ENCODE assay signal across 9 cellular contexts in genomic region chr11:61609970-61610347, GRCh38. TPM values are rescaled to one million over a fixed set of nuclear protein-coding genes. Genes with fewer than 3 reads are reported as not detected.
DNase-seq lines count a peak whose midpoint lies in the region; ATAC-seq, FAIRE-seq and TF ChIP-seq lines count a peak whose summit lies in the region.
"Had no signal": no experiment of that assay in that cellular context is flagged by ENCODE, and none has a peak within 500 bp of the region (broad histone marks: within the 10 kb centered on the region; RNA-seq: fewer than 3 reads in every experiment).

No MANE protein-coding gene starts in this region.

- CTCF ChIA-PET in Caco-2 (lab: Charles Lee) (interaction anchor here (0.6 to 1.5 kb wide), 8 partner anchors 8 to 43 kb away, joined by 3 to 7 read pairs (median 3); no protein-coding TSS in a partner anchor), K562 (lab: Yijun Ruan, JAX; ENCODE audit: low intra/inter-chr PET ratio) (no interaction called here)

- peaks cover 5% of the 10 kb centered on the region for H3K36me3 Mint-ChIP-seq in Caco-2 (ENCODE audit: insufficient read depth, unreplicated experiment)
- H3K36me3 Mint-ChIP-seq in immature natural killer cell, result no peaks in the 10 kb centered on the region

- H4K20me1 ChIP-seq in K562 (replicated peaks; ENCODE audit: control insufficient read depth, insufficient read depth, low read length), result peaks cover 14% of the 10 kb centered on the region

- no peak overlapping the region for H3K18ac ChIP-seq in mesendoderm (ENCODE audit: low read length)

- H2BK5ac ChIP-seq in mesendoderm (ENCODE audit: low read length), result peak overlapping the region; percentile 32

- BruUV-seq in Caco-2 (replicated peaks; lab: Mats Ljungman, UMichigan) (no TSS peak), K562 (replicated peaks; lab: Mats Ljungman, UMichigan) (no TSS peak)

- H3K4me1 ChIP-seq in Caco-2 (peaks cover 37% of the 10 kb centered on the region), K562 (replicated peaks in 1 of 2; ENCODE audit: control insufficient read depth in 2 of 2, insufficient read depth in 2 of 2, low read length in 2 of 2) (no peaks in the 10 kb centered on the region; a peak in 1 of 5 replicates), mesendoderm (ENCODE audit: control insufficient read depth, low read depth, low read length) (peaks cover 2% of the 10 kb centered on the region)

- H3K4me2 ChIP-seq in K562 (ENCODE audit: insufficient read depth, low read length) (no peak overlapping the region), mesendoderm (ENCODE audit: low read length) (no peak overlapping the region)

- no peak overlapping the region for H3K4me3 ChIP-seq in Caco-2 (ENCODE audit: low read depth, low read length)
- H3K4me3 ChIP-seq in K562, result no peak overlapping the region
- H3K4me3 ChIP-seq in mesendoderm (ENCODE audit: low read length), result no peak overlapping the region

- no peak overlapping the region for H2BK120ac ChIP-seq in mesendoderm (ENCODE audit: low read depth, low read length)

- no peak for TF ChIP-seq EP300 in K562 (IDR thresholded peaks at IDR 0.05; ENCODE audit: low read length)

- WGBS in K562 (ENCODE audit: insufficient coverage, low coverage, missing lambda C conversion rate), result 4% methylated on average over 6 of the region's 6 CpGs
- no CpG with 5 or more reads among the region's 6 CpGs for WGBS in mesendoderm (ENCODE audit: extremely low coverage, insufficient coverage, low lambda C conversion rate)

- intact Hi-C loops in Caco-2 (cut with micrococcal nuclease; ENCODE audit: unreplicated experiment) (loop anchor here (1.0 to 2.0 kb wide), 5 partner anchors 9 to 43 kb away; partner anchors contain the start of gene SYT7), K562 (cut with micrococcal nuclease) (no loop called here)

- TF ChIP-seq POLR2A in K562 (conservative IDR thresholded peaks at IDR 0.05), result no peak

- TF ChIP-seq RAD21 in K562 (CRISPR knock-in tag; conservative IDR thresholded peaks at IDR 0.05 in 1 of 2, IDR thresholded peaks at IDR 0.05 in 1 of 2), result no peak

- H3K27me3 ChIP-seq in Caco-2 (replicated peaks; ENCODE audit: control insufficient read depth, insufficient read depth, low read length) (no peaks in the 10 kb centered on the region), K562 (ENCODE audit: control insufficient read depth in 2 of 2, insufficient read depth in 2 of 2, low read length in 2 of 2) (peaks cover 8 to 80% of the 10 kb centered on the region in 2 experiments; a peak in 3 of 5 replicates), mesendoderm (ENCODE audit: insufficient read depth, low read length, poor library complexity) (no peaks in the 10 kb centered on the region)

- H2AK5ac ChIP-seq in mesendoderm (ENCODE audit: low read length), result no peak overlapping the region

- no peak overlapping the region for H4K8ac ChIP-seq in mesendoderm (ENCODE audit: low read depth, low read length)

- H4K5ac ChIP-seq in mesendoderm (ENCODE audit: low read length), result no peak overlapping the region

- in situ Hi-C loops in K562 (cut with MboI), result no loop called here

- peak overlapping the region; percentile 62 for H3K56ac ChIP-seq in mesendoderm (ENCODE audit: low read length)

- H3K79me2 ChIP-seq in K562 (ENCODE audit: control insufficient read depth, insufficient read depth, low read length), result no peaks in the 10 kb centered on the region
- no peaks in the 10 kb centered on the region for H3K79me2 ChIP-seq in mesendoderm (ENCODE audit: control insufficient read depth, insufficient read depth, low read length)

- no peak overlapping the region for H2AFZ ChIP-seq in K562 (ENCODE audit: low read depth, low read length)

- POLR2A ChIA-PET in Caco-2 (lab: Charles Lee) (no interaction called here), K562 (lab: Yijun Ruan, JAX) (interaction anchor here (0.6 kb wide), 1 partner anchor 38 kb away, joined by 4 read pairs; no protein-coding TSS in a partner anchor)

- H3K4me3 Mint-ChIP-seq in Caco-2 (ENCODE audit: unreplicated experiment), result peak overlapping the region; percentile 61
- no peak overlapping the region for H3K4me3 Mint-ChIP-seq in immature natural killer cell
- H3K4me3 Mint-ChIP-seq: activated T-cell treated with anti-CD3 and anti-CD28 coated beads, Interleukin-2, amount 50 U/mL, for 72 hours had no signal

- H3K27ac ChIP-seq in K562 (ENCODE audit: extremely low read depth, low read depth, low read length) (no peak overlapping the region), mesendoderm (ENCODE audit: low read depth, low read length) (no peak overlapping the region)

- no peaks in the 10 kb centered on the region for H3K9me3 Mint-ChIP-seq in Caco-2 (ENCODE audit: unreplicated experiment)
- H3K9me3 Mint-ChIP-seq in immature natural killer cell, result no peaks in the 10 kb centered on the region
- H3K9me3 Mint-ChIP-seq: activated T-cell treated with anti-CD3 and anti-CD28 coated beads, Interleukin-2, amount 50 U/mL, for 72 hours had no signal

- H2BK15ac ChIP-seq in mesendoderm (replicated peaks; ENCODE audit: low read depth), result no peak overlapping the region

- H3K4me1 Mint-ChIP-seq in Caco-2 (ENCODE audit: low read depth, unreplicated experiment) (peaks cover 22% of the 10 kb centered on the region), immature natural killer cell (no peaks in the 10 kb centered on the region)

- H3K9ac ChIP-seq in K562 (ENCODE audit: insufficient read depth in 1 of 2, low read depth in 2 of 2, low read length in 2 of 2) (no peak overlapping the region; a peak in 1 of 4 replicates), mesendoderm (ENCODE audit: low read length) (no peak overlapping the region)

- no peak for FAIRE-seq in K562 (lab: Jason Lieb, UNC)

- H3K23ac ChIP-seq in mesendoderm (ENCODE audit: low read length), result peak overlapping the region; percentile 15

- ATAC-seq in K562, result peak; percentile 61
- ATAC-seq in GM19452 (IDR thresholded peaks at IDR 0.05; ENCODE audit: unreplicated experiment), result no peak
- ATAC-seq: activated T-cell treated with anti-CD3 and anti-CD28 coated beads, Interleukin-2, amount 50 U/mL, for 72 hours had no signal

- H3K9me1 ChIP-seq in K562 (ENCODE audit: control insufficient read depth, insufficient read depth, low read length), result peaks cover 2% of the 10 kb centered on the region

- DNase-seq in Caco-2 (peak; percentile 68 to 71), NCI-H146 (lab: John Stamatoyannopoulos, UW) (peak; percentile 40), K562 (ENCODE audit: extremely low read depth in 1 of 4, low spot score in 3 of 4) (no peak), mesendoderm (peak; percentile 83), GF-D8 (lab: John Stamatoyannopoulos, UW) (no peak), immature natural killer cell (no peak), NCI-H2081 treated with DMSO at 0.1 percent for 48 hours (lab: John Stamatoyannopoulos, UW) (no peak)
- DNase-seq: activated T-cell treated with anti-CD3 and anti-CD28 coated beads, Interleukin-2, amount 50 U/mL, for 72 hours had no signal

- no peak overlapping the region for H3K4ac ChIP-seq in mesendoderm (ENCODE audit: low read depth, low read length)

- H3K27me3 Mint-ChIP-seq in Caco-2 (ENCODE audit: insufficient read depth, unreplicated experiment) (no peaks in the 10 kb centered on the region), immature natural killer cell (ENCODE audit: low read depth in 3 of 3) (peaks cover 2 to 17% (median 3%) of the 10 kb centered on the region in 3 donors)

- no peaks in the 10 kb centered on the region for H3K79me1 ChIP-seq in mesendoderm (ENCODE audit: low read length)

- peak in 1 of 2 experiments; percentile 25 for TF ChIP-seq CTCF in Caco-2 (IDR thresholded peaks at IDR 0.05; ENCODE audit: insufficient read depth in 1 of 2, low read depth in 1 of 2, low read length in 1 of 2, severe bottlenecking in 1 of 2, unreplicated experiment in 1 of 2)
- TF ChIP-seq CTCF in K562 (IDR thresholded peaks at IDR 0.05 in 2 of 3, conservative IDR thresholded peaks at IDR 0.05 in 1 of 3; ENCODE audit: insufficient read depth in 2 of 3, low read depth in 1 of 3, low read length in 3 of 3), result peak in 2 of 3 experiments; percentile 4 to 27; a peak in 1 of 6 replicates

- H3K36me3 ChIP-seq in Caco-2 (ENCODE audit: control insufficient read depth, insufficient read depth, low read length) (no peaks in the 10 kb centered on the region), K562 (ENCODE audit: control insufficient read depth, insufficient read depth, low read length) (no peaks in the 10 kb centered on the region), mesendoderm (ENCODE audit: control insufficient read depth, insufficient read depth, low read length) (no peaks in the 10 kb centered on the region)

- H3K9me3 ChIP-seq in Caco-2 (no peaks in the 10 kb centered on the region; the same call in 1 of the 2 replicates), K562 (replicated peaks; ENCODE audit: control insufficient read depth, insufficient read depth, low read depth, low read length) (no peaks in the 10 kb centered on the region)

- H3K27ac Mint-ChIP-seq in Caco-2 (ENCODE audit: unreplicated experiment) (peak overlapping the region; percentile 71), immature natural killer cell (no peak overlapping the region)
- H3K27ac Mint-ChIP-seq: activated T-cell treated with anti-CD3 and anti-CD28 coated beads, Interleukin-2, amount 50 U/mL, for 72 hours had no signal

RNA-seq across cellular contexts. Expression of gene SYT7, which starts 29.1 kb away (rescaled TPM):
- total RNA-seq in Caco-2 (2022) (32.8 and 33.5 TPM in 2 replicates), K562 (2014; rRNA removed) (0.20 and 0.27 TPM in 2 replicates), K562 (2014; rRNA removed; fragmentation: Illumina TruSeq; extraction: Trizol) (0.11 and 0.13 TPM in 2 replicates), K562 (2015; rRNA removed; fragmentation: Illumina TruSeq; extraction: Trizol) (0.11 and 0.15 TPM in 2 replicates), K562 (2021) (0.47 and 0.51 TPM in 2 replicates)
- total RNA-seq in K562 (2011; cell fraction: chromatin; rRNA removed; ENCODE audit: low replicate concordance), result 0.12 and 0.28 TPM in 2 replicates
- 0.33 and 0.39 TPM in 2 replicates for total RNA-seq in K562 (2011; cell fraction: nucleolus; rRNA removed)
- total RNA-seq in K562 (2011; cell fraction: nucleoplasm; rRNA removed), result 0.44 and 0.53 TPM in 2 replicates
- polyA plus RNA-seq in K562 (2011; rRNA removed) (0.11 and 0.20 TPM in 2 replicates), K562 (2014; fragmentation: Illumina TruSeq; extraction: Trizol) (0.21 TPM in 2 replicates), K562 (2014; fragmentation: Nextera tagmentation; extraction: Ambion mirVana) (under 1 TPM in 1 of 2 experiments, not detected in 1; 0.01 TPM), K562 (2014; rRNA removed) (0.13 and 0.28 TPM in 2 replicates), immature natural killer cell (not detected)
- 0.15 and 0.24 TPM in 2 replicates for polyA plus RNA-seq in K562 (2011; cell fraction: cytosol; rRNA removed)
- polyA plus RNA-seq in K562 (2011; cell fraction: nucleus; rRNA removed), result 0.17 and 0.21 TPM in 2 replicates
- polyA plus RNA-seq in K562 (2012), result 0.21 and 0.33 TPM in 2 replicates
- 0.06 and 0.35 TPM in 2 replicates for polyA minus RNA-seq in K562 (2011; rRNA and poly(A)+ RNA removed)
- not detected in 2 replicates for polyA minus RNA-seq in K562 (2011; cell fraction: cytosol; rRNA and poly(A)+ RNA removed)
- polyA minus RNA-seq in K562 (2011; cell fraction: nucleus; rRNA and poly(A)+ RNA removed), result 0.27 TPM in 1 of 2 replicates, not detected in the other
- polyA plus RNA-seq in mesendoderm (2013, experiment 1 of 2), result 5.0 TPM
- polyA plus RNA-seq in mesendoderm (2013, experiment 2 of 2), result 4.8 TPM
- total RNA-seq: activated T-cell treated with anti-CD3 and anti-CD28 coated beads, Interleukin-2, amount 50 U/mL, for 72 hours had no signal

Comparison
In these comparisons a context has a peak if more than half of its experiments do, and no peak if none do; other contexts are left out.
1. DNase-seq: peak in Caco-2 (2 of 2), NCI-H146 (single experiment) and mesendoderm (single experiment); none in K562 (0 of 4), GF-D8 (single experiment), immature natural killer cell (0 of 3) and NCI-H2081 treated with DMSO at 0.1 percent for 48 hours (single experiment).
2. RNA of gene SYT7, which starts 29.1 kb away (total RNA-seq): 32.8 to 33.5 TPM in Caco-2; 0.11 to 0.53 TPM in K562; every median in the first group is over 10 times any median in the second.